In genomic region chr7:95886501-95887090, GRCh38 we compare ENCODE assay signal across 10 cellular contexts.
DNase-seq lines count a peak whose midpoint lies in the region; ATAC-seq, FAIRE-seq and TF ChIP-seq lines count a peak whose summit lies in the region.
"Had no signal": no experiment of that assay in that cellular context is flagged by ENCODE, and none has a peak within 500 bp of the region (broad histone marks: within the 10 kb centered on the region; RNA-seq: fewer than 3 reads in every experiment).

No MANE protein-coding gene starts in this region.

- no peak overlapping the region for H3K27ac ChIP-seq in GM23338 (ENCODE audit: low read depth)
- H3K27ac ChIP-seq in naive thymus-derived CD4-positive, alpha-beta T cell (ENCODE audit: low read depth, low read length), result no peak overlapping the region
- H3K27ac ChIP-seq: lower lobe of right lung had no signal

- no peak overlapping the region for H3K4me2 ChIP-seq in GM23338

- POLR2A ChIA-PET in naive thymus-derived CD4-positive, alpha-beta T cell (lab: Charles Lee), result no interaction called here

- intact Hi-C loops in naive thymus-derived CD4-positive, alpha-beta T cell (cut with micrococcal nuclease), result no loop called here

- FAIRE-seq in bronchial epithelial cell (lab: Jason Lieb, UNC), result peak; percentile 23

- no peak overlapping the region for H3K4me3 Mint-ChIP-seq in GM23338
- no peak overlapping the region for H3K4me3 Mint-ChIP-seq in naive thymus-derived CD4-positive, alpha-beta T cell

- H3K4me1 ChIP-seq in GM23338 (ENCODE audit: insufficient read depth), result no peaks in the 10 kb centered on the region
- no peaks in the 10 kb centered on the region for H3K4me1 ChIP-seq in naive thymus-derived CD4-positive, alpha-beta T cell (ENCODE audit: control insufficient read depth in 2 of 2, insufficient read depth in 2 of 2, low read length in 2 of 2)
- H3K4me1 ChIP-seq: lower lobe of right lung had no signal

- H3K27ac Mint-ChIP-seq in GM23338, result no peak overlapping the region
- no peak overlapping the region for H3K27ac Mint-ChIP-seq in naive thymus-derived CD4-positive, alpha-beta T cell

- H3K79me2 ChIP-seq in GM23338 (replicated peaks; ENCODE audit: insufficient read depth), result no peaks in the 10 kb centered on the region

- H2AFZ ChIP-seq in GM23338, result no peak overlapping the region

- peaks cover 4% of the 10 kb centered on the region; the same call in 1 of the 3 replicates for H3K4me1 Mint-ChIP-seq in GM23338
- H3K4me1 Mint-ChIP-seq in naive thymus-derived CD4-positive, alpha-beta T cell, result no peaks in the 10 kb centered on the region

- no peaks in the 10 kb centered on the region for H3K27me3 Mint-ChIP-seq in GM23338 (ENCODE audit: insufficient read depth, low read depth, poor library complexity)
- H3K27me3 Mint-ChIP-seq in naive thymus-derived CD4-positive, alpha-beta T cell, result peaks cover 4 to 29% (median 21%) of the 10 kb centered on the region in 5 donors

- H3K36me3 Mint-ChIP-seq in GM23338 (ENCODE audit: low read depth), result no peaks in the 10 kb centered on the region; the same call in 2 of the 3 replicates
- H3K36me3 Mint-ChIP-seq in naive thymus-derived CD4-positive, alpha-beta T cell, result no peaks in the 10 kb centered on the region

- H3K9me3 ChIP-seq in naive thymus-derived CD4-positive, alpha-beta T cell (ENCODE audit: control insufficient read depth in 2 of 3, low read length in 3 of 3), result no peaks in the 10 kb centered on the region
- H3K9me3 ChIP-seq: lower lobe of right lung had no signal

- H3K4me3 ChIP-seq in GM23338, result no peak overlapping the region
- H3K4me3 ChIP-seq in bronchial epithelial cell (ENCODE audit: low read depth, low read length), result no peak overlapping the region
- no peak overlapping the region for H3K4me3 ChIP-seq in naive thymus-derived CD4-positive, alpha-beta T cell (ENCODE audit: low read length)
- H3K4me3 ChIP-seq: lower lobe of right lung had no signal

- in situ Hi-C loops in GM13977 (cut with MboI; ENCODE audit: low pct_unique_long_range_greater_than_20kb, low sequenced_read_pairs, unreplicated experiment), result no loop called here

- H3K36me3 ChIP-seq in GM23338 (ENCODE audit: insufficient read depth) (no peaks in the 10 kb centered on the region), bronchial epithelial cell (ENCODE audit: control insufficient read depth, insufficient read depth, low read length) (no peaks in the 10 kb centered on the region)
- no peaks in the 10 kb centered on the region for H3K36me3 ChIP-seq in naive thymus-derived CD4-positive, alpha-beta T cell (ENCODE audit: control insufficient read depth in 2 of 3, insufficient read depth in 3 of 3, low read length in 3 of 3)
- H3K36me3 ChIP-seq: lower lobe of right lung had no signal

- ATAC-seq in GM23338, result peak; percentile 31; the same call in 2 of the 3 replicates
- peak; percentile 49 for ATAC-seq in naive thymus-derived CD4-positive, alpha-beta T cell
- ATAC-seq in HG03442 (IDR thresholded peaks at IDR 0.05; ENCODE audit: unreplicated experiment), result no peak
- ATAC-seq in GM19452 (IDR thresholded peaks at IDR 0.05; ENCODE audit: unreplicated experiment), result no peak

- DNase-seq in GM23338 (ENCODE audit: low spot score) (peak; percentile 54), NCI-H2227 (lab: John Stamatoyannopoulos, UW; ENCODE audit: unreplicated experiment) (peak; percentile 69), bronchial epithelial cell (ENCODE audit: low read depth) (peak; percentile 67), GM13977 (ENCODE audit: low spot score) (no peak)
- DNase-seq in naive thymus-derived CD4-positive, alpha-beta T cell, result no peak
- DNase-seq: activated CD8-positive, alpha-beta memory T cell treated with anti-CD3 and anti-CD28 coated beads, Interleukin-2, amount 50 U/mL, for 4 hours; lower lobe of right lung; RPMI8226 had no signal

- TF ChIP-seq CTCF in GM23338 (conservative IDR thresholded peaks at IDR 0.05; ENCODE audit: low read depth in 2 of 2) (no peak), bronchial epithelial cell (IDR thresholded peaks at IDR 0.05; ENCODE audit: insufficient read depth, low read length, severe bottlenecking) (no peak), GM13977 (IDR thresholded peaks at IDR 0.05; ENCODE audit: extremely low read depth, insufficient read depth, missing control alignments) (no peak)

- CTCF ChIA-PET in naive thymus-derived CD4-positive, alpha-beta T cell (lab: Charles Lee), result no interaction called here

- no peaks in the 10 kb centered on the region for H3K9me3 Mint-ChIP-seq in GM23338
- peaks cover 0 to 6% (median 0%) of the 10 kb centered on the region in 11 donors for H3K9me3 Mint-ChIP-seq in naive thymus-derived CD4-positive, alpha-beta T cell

- H3K27me3 ChIP-seq in GM23338 (ENCODE audit: insufficient read depth) (no peaks in the 10 kb centered on the region), bronchial epithelial cell (ENCODE audit: control insufficient read depth, insufficient read depth, low read length) (no peaks in the 10 kb centered on the region)
- H3K27me3 ChIP-seq in naive thymus-derived CD4-positive, alpha-beta T cell (ENCODE audit: control insufficient read depth in 2 of 2, insufficient read depth in 2 of 2, low read length in 2 of 2), result no peaks in the 10 kb centered on the region

- no peaks in the 10 kb centered on the region for H3F3A ChIP-seq in GM23338 (replicated peaks; ENCODE audit: low read depth)

- no peaks in the 10 kb centered on the region for H4K20me1 ChIP-seq in GM23338 (replicated peaks; ENCODE audit: insufficient read depth)

- no peaks in the 10 kb centered on the region; the same call in none of the 2 replicates for H3K9me2 ChIP-seq in GM23338 (ENCODE audit: insufficient read depth)

TF ChIP-seq in GM23338, 12 proteins besides CTCF, POLR2A, EP300 and RAD21:
- TF ChIP-seq STAT1 (IDR thresholded peaks at IDR 0.05; ENCODE audit: unreplicated experiment), result no peak
- no peak for TF ChIP-seq CREB1 (CRISPR knock-in tag; IDR thresholded peaks at IDR 0.05; ENCODE audit: low read depth)
- TF ChIP-seq POLR2AphosphoS5 (IDR thresholded peaks at IDR 0.05; ENCODE audit: low read depth), result no peak
- no peak for TF ChIP-seq JUNB (IDR thresholded peaks at IDR 0.05; ENCODE audit: unreplicated experiment)
- no peak for TF ChIP-seq EZH2 (IDR thresholded peaks at IDR 0.05; ENCODE audit: low read depth, unreplicated experiment)
- TF ChIP-seq ETS1 (IDR thresholded peaks at IDR 0.05), result no peak

Comparison
In these comparisons a context has a peak if more than half of its experiments do, and no peak if none do; other contexts are left out.
1. ATAC-seq: peak in GM23338 (single experiment) and naive thymus-derived CD4-positive, alpha-beta T cell (single experiment); none in HG03442 (single experiment) and GM19452 (single experiment).
2. DNase-seq: peak in GM23338 (single experiment), NCI-H2227 (single experiment) and bronchial epithelial cell (single experiment); none in naive thymus-derived CD4-positive, alpha-beta T cell (0 of 9) and GM13977 (single experiment).